ENCODE assay signal across 26 cellular contexts in genomic region chr14:35661875-35662274, GRCh38.
"Had no signal": no experiment of that assay in that cellular context is flagged by ENCODE, and none has a peak within 500 bp of the region (broad histone marks: within the 10 kb centered on the region; RNA-seq: fewer than 3 reads in every experiment).

No MANE protein-coding gene starts in this region.

- H3K9me3 Mint-ChIP-seq: dendritic cell treated with granulocyte-macrophage colony-stimulating factor and Interleukin-4, amounts not matched to agents 40 ng/mL and 50 ng/mL, for 4 days; effector memory CD8-positive, alpha-beta T cell; endodermal cell; naive thymus-derived CD8-positive, alpha-beta T cell had no signal

- FAIRE-seq: endometrium, keratinocyte had no signal

- H3K27ac Mint-ChIP-seq: dendritic cell treated with granulocyte-macrophage colony-stimulating factor and Interleukin-4, amounts not matched to agents 40 ng/mL and 50 ng/mL, for 4 days; effector memory CD8-positive, alpha-beta T cell; endodermal cell; mesothelial cell of epicardium had no signal

- DNase-seq: cortex of kidney; effector CD8-positive, alpha-beta T cell; effector memory CD8-positive, alpha-beta T cell; endodermal cell; erythroblast; esophagus squamous epithelium; foreskin fibroblast; foreskin melanocyte; gastrocnemius medialis; glutamatergic neuron; head of caudate nucleus; heart right ventricle; hippocampal formation; left cardiac atrium; left lung; left ventricle myocardium superior; lower lobe of right lung; mesenchymal stem cell; mucosa of descending colon; naive B cell; naive thymus-derived CD8-positive, alpha-beta T cell had no signal

- H3K27me3 Mint-ChIP-seq: dendritic cell treated with granulocyte-macrophage colony-stimulating factor and Interleukin-4, amounts not matched to agents 40 ng/mL and 50 ng/mL, for 4 days; effector memory CD8-positive, alpha-beta T cell; naive B cell; naive thymus-derived CD8-positive, alpha-beta T cell had no signal

- H3K4me3 Mint-ChIP-seq: dendritic cell treated with granulocyte-macrophage colony-stimulating factor and Interleukin-4, amounts not matched to agents 40 ng/mL and 50 ng/mL, for 4 days; effector memory CD8-positive, alpha-beta T cell; endodermal cell; mesothelial cell of epicardium; naive B cell; naive thymus-derived CD8-positive, alpha-beta T cell had no signal

- ATAC-seq: effector memory CD8-positive, alpha-beta T cell; esophagus mucosa; gastrocnemius medialis; heart right ventricle; left cardiac atrium; left lung; left ventricle myocardium superior; lower lobe of right lung; mucosa of descending colon; naive thymus-derived CD8-positive, alpha-beta T cell had no signal

- H3K4me1 Mint-ChIP-seq: endodermal cell, mesothelial cell of epicardium, naive B cell had no signal
